Comparison of ENCODE assay signal across 1 cellular context in genomic region chr2:21041943-21042707, GRCh38.
A peak's percentile ranks its signal among the peaks of the same experiment; 100 is the strongest.
TF ChIP-seq lines count a peak whose summit lies in the region.

No MANE protein-coding gene starts in this region.

TF ChIP-seq in HepG2, 621 proteins besides CTCF, POLR2A, EP300 and RAD21 (continued from another document and continues in another):
- TF ChIP-seq CERS6 (CRISPR knock-in tag; IDR thresholded peaks at IDR 0.05) (peak; percentile 80; the same call in 1 of the 2 replicates), ZFP82 (CRISPR knock-in tag; IDR thresholded peaks at IDR 0.05; ENCODE audit: borderline replicate concordance) (0 out of 2 replicates have a peak, but pooled peaks have one; percentile 60), NFKBIZ (CRISPR knock-in tag; IDR thresholded peaks at IDR 0.05) (no peak; the same call in 1 of the 2 replicates), HCFC1 (IDR thresholded peaks at IDR 0.05; ENCODE audit: low read depth, low read length) (no peak), SOX6 (IDR thresholded peaks at IDR 0.05) (no peak), SOX6 (CRISPR knock-in tag; IDR thresholded peaks at IDR 0.05) (peak; percentile 74), YEATS2 (CRISPR knock-in tag; IDR thresholded peaks at IDR 0.05; ENCODE audit: borderline replicate concordance) (peak; percentile 41), KLF6 (CRISPR knock-in tag; IDR thresholded peaks at IDR 0.05) (peak; percentile 92), ZNF784 (CRISPR knock-in tag; IDR thresholded peaks at IDR 0.05; ENCODE audit: borderline replicate concordance) (no peak), ZNF646 (CRISPR knock-in tag; IDR thresholded peaks at IDR 0.05) (no peak), ZNF337 (CRISPR knock-in tag; IDR thresholded peaks at IDR 0.05; ENCODE audit: borderline replicate concordance, low read depth) (no peak), ERF (CRISPR knock-in tag; IDR thresholded peaks at IDR 0.05) (no peak; the same call in 1 of the 2 replicates), NFIC (IDR thresholded peaks at IDR 0.05; ENCODE audit: low read length) (peak; percentile 65), JARID2 (CRISPR knock-in tag; IDR thresholded peaks at IDR 0.05; ENCODE audit: insufficient replicate concordance) (no peak), KDM2A (CRISPR knock-in tag; IDR thresholded peaks at IDR 0.05; ENCODE audit: borderline replicate concordance, low read depth) (peak; percentile 90), CHD2 (IDR thresholded peaks at IDR 0.05; ENCODE audit: low read depth, low read length) (0 out of 2 replicates have a peak, but pooled peaks have one; percentile 27), REXO4 (CRISPR knock-in tag; IDR thresholded peaks at IDR 0.05; ENCODE audit: borderline replicate concordance) (no peak), ATF5 (CRISPR knock-in tag; IDR thresholded peaks at IDR 0.05; ENCODE audit: low read depth) (peak; percentile 91; the same call in 1 of the 2 replicates), SP5 (CRISPR knock-in tag; IDR thresholded peaks at IDR 0.05; ENCODE audit: borderline replicate concordance, low read depth) (peak; percentile 29; the same call in 1 of the 2 replicates), MTA3 (CRISPR knock-in tag; IDR thresholded peaks at IDR 0.05) (no peak), ZSCAN25 (CRISPR knock-in tag; IDR thresholded peaks at IDR 0.05) (no peak), ZKSCAN5 (CRISPR knock-in tag; IDR thresholded peaks at IDR 0.05) (0 out of 2 replicates have a peak, but pooled peaks have one; percentile 52), NFKB2 (CRISPR knock-in tag; IDR thresholded peaks at IDR 0.05; ENCODE audit: borderline replicate concordance) (peak; percentile 86; the same call in 1 of the 2 replicates), MZF1 (CRISPR knock-in tag; IDR thresholded peaks at IDR 0.05; ENCODE audit: borderline replicate concordance) (0 out of 2 replicates have a peak, but pooled peaks have one; percentile 62), WIZ (CRISPR knock-in tag; IDR thresholded peaks at IDR 0.05) (0 out of 2 replicates have a peak, but pooled peaks have one; percentile 20), THAP9 (CRISPR knock-in tag; IDR thresholded peaks at IDR 0.05; ENCODE audit: borderline replicate concordance) (no peak), PTBP1 (IDR thresholded peaks at IDR 0.05; ENCODE audit: low read depth, low read length, poor library complexity, severe bottlenecking) (no peak), PRMT3 (CRISPR knock-in tag; IDR thresholded peaks at IDR 0.05; ENCODE audit: borderline replicate concordance, low read depth) (peak; percentile 96), ZNF749 (CRISPR knock-in tag; IDR thresholded peaks at IDR 0.05; ENCODE audit: borderline replicate concordance) (peak; percentile 78; the same call in 1 of the 2 replicates), HNF1B (CRISPR knock-in tag; IDR thresholded peaks at IDR 0.05) (peak; percentile 73), DZIP1 (CRISPR knock-in tag; IDR thresholded peaks at IDR 0.05) (peak; percentile 73; the same call in 1 of the 2 replicates), KDM6A (CRISPR knock-in tag; IDR thresholded peaks at IDR 0.05; ENCODE audit: low read depth) (no peak; the same call in 1 of the 2 replicates), FOSL1 (CRISPR knock-in tag; IDR thresholded peaks at IDR 0.05; ENCODE audit: borderline replicate concordance) (peak; percentile 53; the same call in 1 of the 2 replicates), ZNF7 (CRISPR knock-in tag; IDR thresholded peaks at IDR 0.05) (no peak), ZNF891 (CRISPR knock-in tag; IDR thresholded peaks at IDR 0.05) (peak; percentile 70; the same call in 1 of the 2 replicates), HMG20B (CRISPR knock-in tag; conservative IDR thresholded peaks at IDR 0.05) (peak; percentile 73; the same call in 1 of the 2 replicates), HINFP (CRISPR knock-in tag; IDR thresholded peaks at IDR 0.05; ENCODE audit: low read depth) (peak; percentile 72; the same call in 1 of the 2 replicates), ETS1 (CRISPR knock-in tag; IDR thresholded peaks at IDR 0.05) (no peak), MXD3 (CRISPR knock-in tag; IDR thresholded peaks at IDR 0.05) (no peak; the same call in 1 of the 2 replicates), ZNF790 (CRISPR knock-in tag; IDR thresholded peaks at IDR 0.05; ENCODE audit: borderline replicate concordance) (no peak)
